Comparison of ENCODE assay signal across 8 cellular contexts in genomic region chr19:21835810-21836444, GRCh38. TPM values are rescaled to one million over a fixed set of nuclear protein-coding genes. Genes with fewer than 3 reads are reported as not detected.
DNase-seq lines count a peak whose midpoint lies in the region; ATAC-seq, FAIRE-seq and TF ChIP-seq lines count a peak whose summit lies in the region.

ZNF43 (minus strand) TSS chr19:21836182; CDS start chr19:21836038, 144 bp downstream.

- FAIRE-seq in GM12892 (lab: Jason Lieb, UNC) = peak; percentile 27
- peak; percentile 95 for FAIRE-seq in kidney (lab: Jason Lieb, UNC)

- H3K9me3 ChIP-seq in kidney (ENCODE audit: control insufficient read depth in 1 of 2, low read length in 2 of 2) = no peaks in the 10 kb centered on the region

- no peak for TF ChIP-seq CTCF in choroid plexus epithelial cell (conservative IDR thresholded peaks at IDR 0.05; ENCODE audit: low read depth, low read length)
- TF ChIP-seq CTCF in kidney (IDR thresholded peaks at IDR 0.05; ENCODE audit: borderline replicate concordance, extremely low read depth, insufficient read depth) = no peak

- peak within 1 kb of the TSS; percentile 57 to 95 for H3K9ac ChIP-seq in kidney (ENCODE audit: low read length in 2 of 2)

- DNase-seq in GM12892 (ENCODE audit: insufficient read length) = peak; percentile 18
- peak; percentile 88 for DNase-seq in NCI-H2107 (lab: John Stamatoyannopoulos, UW)
- peak; percentile 88 to 91 for DNase-seq in activated CD4-positive, alpha-beta T cell treated with anti-CD3 and anti-CD28 coated beads for 4 hours
- DNase-seq in choroid plexus epithelial cell (ENCODE audit: low read depth) = peak; percentile 96
- peak; percentile 99 for DNase-seq in kidney
- DNase-seq in stimulated activated CD4-positive, alpha-beta T cell treated with anti-CD3 and anti-CD28 coated beads, Interleukin-15, amount 100 ng/mL, for 1 hour (ENCODE audit: low read depth in 1 of 2, low spot score in 1 of 2) = peak; percentile 80 to 84
- DNase-seq in SW480 (ENCODE audit: low spot score) = no peak

- H3K4me1 ChIP-seq in kidney (ENCODE audit: control insufficient read depth in 1 of 2, insufficient read depth in 1 of 2, low read depth in 1 of 2, low read length in 2 of 2) = peaks cover 0 to 6% of the 10 kb centered on the region in 2 donors

- peak within 1 kb of the TSS; percentile 89 to 93 for H3K27ac ChIP-seq in kidney (ENCODE audit: low read depth in 2 of 2, low read length in 2 of 2)

- ATAC-seq in HG02852 (IDR thresholded peaks at IDR 0.05; ENCODE audit: unreplicated experiment) = peak; percentile 97

- H3K36me3 ChIP-seq in kidney (ENCODE audit: control insufficient read depth in 1 of 2, insufficient read depth in 2 of 2, low read length in 2 of 2) = peaks cover under 1 to 5% of the 10 kb centered on the region in 2 donors

- intact Hi-C loops in kidney (cut with DNase I) = no loop called here

- TF ChIP-seq POLR2A in GM12892 (IDR thresholded peaks at IDR 0.05; ENCODE audit: low read depth, low read length) = peak; percentile 51

- H3K4me3 ChIP-seq in choroid plexus epithelial cell (ENCODE audit: low read depth, low read length) = peak within 1 kb of the TSS; percentile 85
- peak within 1 kb of the TSS; percentile 89 to 94 for H3K4me3 ChIP-seq in kidney (ENCODE audit: low read length in 2 of 2)

RNA-seq across cellular contexts. Expression of gene ZNF43, which starts in this region (rescaled TPM):
- polyA plus RNA-seq in GM12892 (2012; ENCODE audit: missing spikeins) = 1.7 TPM
- total RNA-seq in kidney = 23.4 TPM
- 4.8 TPM for polyA plus RNA-seq in kidney (ENCODE audit: insufficient read depth, low read depth, low replicate concordance)
